ENCODE assay signal across 1 cellular context in the genomic region with DNA sequence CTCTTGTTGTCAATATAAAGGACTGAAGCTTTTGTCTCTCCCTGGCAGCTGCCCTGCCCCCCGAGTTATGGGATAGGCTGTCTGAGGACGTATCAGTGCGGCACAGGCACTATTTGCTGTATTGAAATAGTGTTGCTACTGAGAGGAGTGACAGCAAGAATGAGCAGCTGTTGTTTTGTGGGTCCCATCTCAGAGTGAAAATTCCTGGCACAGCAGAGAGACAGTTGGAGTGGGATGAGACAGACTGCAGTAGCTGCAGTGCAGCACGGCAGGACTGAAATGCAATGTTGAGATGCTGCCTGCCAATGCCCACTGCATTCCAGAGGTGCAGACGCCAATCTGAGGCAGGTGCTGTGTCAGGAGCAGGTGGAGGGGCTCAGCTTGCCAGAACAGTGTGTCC.
TF ChIP-seq lines count a peak whose summit lies in the region.

No MANE protein-coding gene starts in this region.

TF ChIP-seq in GM23338, 12 proteins besides CTCF, POLR2A, EP300 and RAD21 (continued from another document):
- TF ChIP-seq, protein P1, sequence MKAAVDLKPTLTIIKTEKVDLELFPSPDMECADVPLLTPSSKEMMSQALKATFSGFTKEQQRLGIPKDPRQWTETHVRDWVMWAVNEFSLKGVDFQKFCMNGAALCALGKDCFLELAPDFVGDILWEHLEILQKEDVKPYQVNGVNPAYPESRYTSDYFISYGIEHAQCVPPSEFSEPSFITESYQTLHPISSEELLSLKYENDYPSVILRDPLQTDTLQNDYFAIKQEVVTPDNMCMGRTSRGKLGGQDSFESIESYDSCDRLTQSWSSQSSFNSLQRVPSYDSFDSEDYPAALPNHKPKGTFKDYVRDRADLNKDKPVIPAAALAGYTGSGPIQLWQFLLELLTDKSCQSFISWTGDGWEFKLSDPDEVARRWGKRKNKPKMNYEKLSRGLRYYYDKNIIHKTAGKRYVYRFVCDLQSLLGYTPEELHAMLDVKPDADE (IDR thresholded peaks at IDR 0.05), result no peak
- TF ChIP-seq ZNF114 (CRISPR knock-in tag; IDR thresholded peaks at IDR 0.05) (no peak), POLR2AphosphoS5 (IDR thresholded peaks at IDR 0.05; ENCODE audit: low read depth) (no peak), ZNF331 (CRISPR knock-in tag; IDR thresholded peaks at IDR 0.05; ENCODE audit: low read depth) (no peak), NANOG (IDR thresholded peaks at IDR 0.05; ENCODE audit: borderline replicate concordance) (no peak), STAT1 (IDR thresholded peaks at IDR 0.05; ENCODE audit: unreplicated experiment) (no peak)
- TF ChIP-seq, protein P2, sequence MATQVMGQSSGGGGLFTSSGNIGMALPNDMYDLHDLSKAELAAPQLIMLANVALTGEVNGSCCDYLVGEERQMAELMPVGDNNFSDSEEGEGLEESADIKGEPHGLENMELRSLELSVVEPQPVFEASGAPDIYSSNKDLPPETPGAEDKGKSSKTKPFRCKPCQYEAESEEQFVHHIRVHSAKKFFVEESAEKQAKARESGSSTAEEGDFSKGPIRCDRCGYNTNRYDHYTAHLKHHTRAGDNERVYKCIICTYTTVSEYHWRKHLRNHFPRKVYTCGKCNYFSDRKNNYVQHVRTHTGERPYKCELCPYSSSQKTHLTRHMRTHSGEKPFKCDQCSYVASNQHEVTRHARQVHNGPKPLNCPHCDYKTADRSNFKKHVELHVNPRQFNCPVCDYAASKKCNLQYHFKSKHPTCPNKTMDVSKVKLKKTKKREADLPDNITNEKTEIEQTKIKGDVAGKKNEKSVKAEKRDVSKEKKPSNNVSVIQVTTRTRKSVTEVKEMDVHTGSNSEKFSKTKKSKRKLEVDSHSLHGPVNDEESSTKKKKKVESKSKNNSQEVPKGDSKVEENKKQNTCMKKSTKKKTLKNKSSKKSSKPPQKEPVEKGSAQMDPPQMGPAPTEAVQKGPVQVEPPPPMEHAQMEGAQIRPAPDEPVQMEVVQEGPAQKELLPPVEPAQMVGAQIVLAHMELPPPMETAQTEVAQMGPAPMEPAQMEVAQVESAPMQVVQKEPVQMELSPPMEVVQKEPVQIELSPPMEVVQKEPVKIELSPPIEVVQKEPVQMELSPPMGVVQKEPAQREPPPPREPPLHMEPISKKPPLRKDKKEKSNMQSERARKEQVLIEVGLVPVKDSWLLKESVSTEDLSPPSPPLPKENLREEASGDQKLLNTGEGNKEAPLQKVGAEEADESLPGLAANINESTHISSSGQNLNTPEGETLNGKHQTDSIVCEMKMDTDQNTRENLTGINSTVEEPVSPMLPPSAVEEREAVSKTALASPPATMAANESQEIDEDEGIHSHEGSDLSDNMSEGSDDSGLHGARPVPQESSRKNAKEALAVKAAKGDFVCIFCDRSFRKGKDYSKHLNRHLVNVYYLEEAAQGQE (IDR thresholded peaks at IDR 0.05; ENCODE audit: unreplicated experiment), result no peak
